Comparison of ENCODE assay signal across 8 cellular contexts in genomic region chr14:70707138-70708038, GRCh38.
DNase-seq lines count a peak whose midpoint lies in the region; ATAC-seq, FAIRE-seq and TF ChIP-seq lines count a peak whose summit lies in the region.

No MANE protein-coding gene starts in this region.

- no peaks in the 10 kb centered on the region for H4K20me1 ChIP-seq in GM12878 (ENCODE audit: control insufficient read depth, insufficient read depth)

- no peak for FAIRE-seq in GM12878 (lab: Jason Lieb, UNC)

- H3K4me2 ChIP-seq in GM12878 (ENCODE audit: control insufficient read depth, insufficient read depth) = peak overlapping the region; percentile 63

- DNase-seq in GM04504 (ENCODE audit: low read depth) (peak; percentile 32), HS-27A (ENCODE audit: low read depth) (peak; percentile 53), GM12878 (ENCODE audit: low read depth, low spot score) (peak; percentile 93), stromal cell of bone marrow (ENCODE audit: low read depth) (peak; percentile 59), epidermal melanocyte (ENCODE audit: insufficient read length, low spot score) (no peak), gastrocnemius medialis (no peak), C1 segment of cervical spinal cord (lab: John Stamatoyannopoulos, UW) (no peak)

- WGBS in GM12878 (ENCODE audit: insufficient coverage, insufficient replicate concordance, low lambda C conversion rate, missing lambda C conversion rate) = 53% methylated on average over 6 of the region's 6 CpGs

- H2AFZ ChIP-seq in GM12878 (ENCODE audit: control insufficient read depth, low read depth, low read length) = peak overlapping the region; percentile 75

- H3K9ac ChIP-seq in GM12878 (ENCODE audit: control insufficient read depth, insufficient read depth, low read length) = peak overlapping the region; percentile 29; the same call in 1 of the 2 replicates

- TF ChIP-seq POLR2A in GM12878 (IDR thresholded peaks at IDR 0.05; ENCODE audit: low read depth, low read length) (no peak), gastrocnemius medialis (IDR thresholded peaks at IDR 0.05) (no peak)

- RAD21 ChIA-PET in GM12878 (lab: Charles Lee; ENCODE audit: unreplicated experiment) = interaction anchor here (0.8 to 5.2 kb wide), 16 partner anchors 8 to 110 kb away, joined by 3 to 66 read pairs (median 5); partner anchors contain the start of gene TTC9

- POLR2A ChIA-PET in GM12878 (lab: Charles Lee) = interaction anchor here (0.6 to 2.5 kb wide), 12 partner anchors 9 to 102 kb away, joined by 3 to 11 read pairs (median 4); partner anchors contain the start of gene MAP3K9

- no peaks in the 10 kb centered on the region for H3K36me3 ChIP-seq in GM12878 (ENCODE audit: control insufficient read depth in 2 of 2, insufficient read depth in 2 of 2, low read length in 1 of 2)
- no peaks in the 10 kb centered on the region for H3K36me3 ChIP-seq in gastrocnemius medialis

- no peaks in the 10 kb centered on the region for H3K9me3 ChIP-seq in GM12878 (replicated peaks; ENCODE audit: control insufficient read depth, insufficient read depth, low read length)
- H3K9me3 ChIP-seq in gastrocnemius medialis = no peaks in the 10 kb centered on the region

- H3K27me3 ChIP-seq in GM12878 (replicated peaks in 1 of 2; ENCODE audit: control insufficient read depth in 2 of 2, insufficient read depth in 2 of 2, low read length in 1 of 2) (no peaks in the 10 kb centered on the region), gastrocnemius medialis (no peaks in the 10 kb centered on the region)

- in situ Hi-C loops in GM12878 (cut with MboI) (no loop called here), gastrocnemius medialis (cut with MboI; ENCODE audit: low sequenced_read_pairs in 4 of 4) (loop anchor here in 1 of 4 donors (25.0 kb wide), 1 partner anchor 895 kb away; no protein-coding TSS in a partner anchor)

- ATAC-seq in GM21381 (IDR thresholded peaks at IDR 0.05; ENCODE audit: unreplicated experiment) (peak; percentile 80), GM12878 (peak; percentile 97), gastrocnemius medialis (no peak)

- H3K4me1 ChIP-seq in GM12878 (ENCODE audit: control insufficient read depth, insufficient read depth, low read length) (peaks cover 20% of the 10 kb centered on the region), gastrocnemius medialis (no peaks in the 10 kb centered on the region)

- no peaks in the 10 kb centered on the region for H3K79me2 ChIP-seq in GM12878 (ENCODE audit: control insufficient read depth, insufficient read depth, low read length)

- H3K4me3 ChIP-seq in GM12878 (no peak overlapping the region), gastrocnemius medialis (no peak overlapping the region)

- SMC1A ChIA-PET in GM12878 (lab: Charles Lee; ENCODE audit: uncharacterized antibody, unreplicated experiment) = interaction anchor here (0.6 to 11.1 kb wide), 20 partner anchors 8 to 111 kb away, joined by 3 to 154 read pairs (median 5); partner anchors contain the start of genes MAP3K9 and TTC9

- TF ChIP-seq RAD21 in GM12878 (IDR thresholded peaks at IDR 0.05; ENCODE audit: insufficient read depth, low read depth, low read length) = 0 out of 2 replicates have a peak, but pooled peaks have one; percentile 2

- intact Hi-C loops in GM12878 (cut with micrococcal nuclease; ENCODE audit: unreplicated experiment) (loop anchor here (1.0 to 2.0 kb wide), 2 partner anchors 42 to 53 kb away; no protein-coding TSS in a partner anchor), gastrocnemius medialis (cut with DNase I; ENCODE audit: low total_unique reads) (no loop called here)

- peak overlapping the region; percentile 76 for H3K27ac ChIP-seq in GM12878 (ENCODE audit: control insufficient read depth, insufficient read depth)
- H3K27ac ChIP-seq in gastrocnemius medialis = no peak overlapping the region

- no TSS peak for BruUV-seq in GM12878 (replicated peaks; lab: Mats Ljungman, UMichigan)

- CTCF ChIA-PET in GM12878 (lab: Yijun Ruan, JAX) = interaction anchor here (0.7 to 3.1 kb wide), 13 partner anchors 23 to 110 kb away, joined by 3 to 19 read pairs (median 4); partner anchors contain the start of gene MAP3K9

- TF ChIP-seq CTCF in GM12878 (IDR thresholded peaks at IDR 0.05 in 2 of 3, conservative IDR thresholded peaks at IDR 0.05 in 1 of 3; ENCODE audit: control insufficient read depth in 2 of 3, extremely low read depth in 1 of 3, insufficient read depth in 1 of 3, low read depth in 3 of 3, low read length in 3 of 3) (no peak), gastrocnemius medialis (IDR thresholded peaks at IDR 0.05 in 4 of 5, conservative IDR thresholded peaks at IDR 0.05 in 1 of 5) (no peak)

- TF ChIP-seq EP300 in GM12878 (IDR thresholded peaks at IDR 0.05; ENCODE audit: borderline replicate concordance in 1 of 2, control insufficient read depth in 1 of 2, low read depth in 2 of 2, low read length in 2 of 2) = peak; percentile 37 to 50; a peak in 1 of 4 replicates

TF ChIP-seq in GM12878, 131 proteins besides CTCF, POLR2A, EP300 and RAD21 (continues in another document):
- TF ChIP-seq ZBED1 (IDR thresholded peaks at IDR 0.05; ENCODE audit: borderline replicate concordance) (peak; percentile 22; the same call in 1 of the 2 replicates), MEF2A (IDR thresholded peaks at IDR 0.05; ENCODE audit: insufficient read depth, low read depth, low read length) (peak; percentile 40; the same call in 1 of the 2 replicates), E2F8 (IDR thresholded peaks at IDR 0.05; ENCODE audit: low read depth, partially characterized antibody) (no peak), CEBPB (IDR thresholded peaks at IDR 0.05; ENCODE audit: borderline replicate concordance in 1 of 2, low read depth in 2 of 2, low read length in 2 of 2) (no peak), SREBF2 (IDR thresholded peaks at IDR 0.05; ENCODE audit: low read length) (no peak), HDAC2 (IDR thresholded peaks at IDR 0.05) (no peak), BRCA1 (IDR thresholded peaks at IDR 0.05; ENCODE audit: low read depth, low read length) (no peak), POU2F2 (IDR thresholded peaks at IDR 0.05; ENCODE audit: borderline replicate concordance, low read depth, low read length) (no peak), SMAD5 (IDR thresholded peaks at IDR 0.05; ENCODE audit: low read depth) (no peak), IRF4 (IDR thresholded peaks at IDR 0.05; ENCODE audit: low read depth, low read length) (peak; percentile 24)
- TF ChIP-seq, protein P1, sequence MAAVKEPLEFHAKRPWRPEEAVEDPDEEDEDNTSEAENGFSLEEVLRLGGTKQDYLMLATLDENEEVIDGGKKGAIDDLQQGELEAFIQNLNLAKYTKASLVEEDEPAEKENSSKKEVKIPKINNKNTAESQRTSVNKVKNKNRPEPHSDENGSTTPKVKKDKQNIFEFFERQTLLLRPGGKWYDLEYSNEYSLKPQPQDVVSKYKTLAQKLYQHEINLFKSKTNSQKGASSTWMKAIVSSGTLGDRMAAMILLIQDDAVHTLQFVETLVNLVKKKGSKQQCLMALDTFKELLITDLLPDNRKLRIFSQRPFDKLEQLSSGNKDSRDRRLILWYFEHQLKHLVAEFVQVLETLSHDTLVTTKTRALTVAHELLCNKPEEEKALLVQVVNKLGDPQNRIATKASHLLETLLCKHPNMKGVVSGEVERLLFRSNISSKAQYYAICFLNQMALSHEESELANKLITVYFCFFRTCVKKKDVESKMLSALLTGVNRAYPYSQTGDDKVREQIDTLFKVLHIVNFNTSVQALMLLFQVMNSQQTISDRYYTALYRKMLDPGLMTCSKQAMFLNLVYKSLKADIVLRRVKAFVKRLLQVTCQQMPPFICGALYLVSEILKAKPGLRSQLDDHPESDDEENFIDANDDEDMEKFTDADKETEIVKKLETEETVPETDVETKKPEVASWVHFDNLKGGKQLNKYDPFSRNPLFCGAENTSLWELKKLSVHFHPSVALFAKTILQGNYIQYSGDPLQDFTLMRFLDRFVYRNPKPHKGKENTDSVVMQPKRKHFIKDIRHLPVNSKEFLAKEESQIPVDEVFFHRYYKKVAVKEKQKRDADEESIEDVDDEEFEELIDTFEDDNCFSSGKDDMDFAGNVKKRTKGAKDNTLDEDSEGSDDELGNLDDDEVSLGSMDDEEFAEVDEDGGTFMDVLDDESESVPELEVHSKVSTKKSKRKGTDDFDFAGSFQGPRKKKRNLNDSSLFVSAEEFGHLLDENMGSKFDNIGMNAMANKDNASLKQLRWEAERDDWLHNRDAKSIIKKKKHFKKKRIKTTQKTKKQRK (IDR thresholded peaks at IDR 0.05; ENCODE audit: low read depth, low read length) = no peak
- TF ChIP-seq, protein P2, sequence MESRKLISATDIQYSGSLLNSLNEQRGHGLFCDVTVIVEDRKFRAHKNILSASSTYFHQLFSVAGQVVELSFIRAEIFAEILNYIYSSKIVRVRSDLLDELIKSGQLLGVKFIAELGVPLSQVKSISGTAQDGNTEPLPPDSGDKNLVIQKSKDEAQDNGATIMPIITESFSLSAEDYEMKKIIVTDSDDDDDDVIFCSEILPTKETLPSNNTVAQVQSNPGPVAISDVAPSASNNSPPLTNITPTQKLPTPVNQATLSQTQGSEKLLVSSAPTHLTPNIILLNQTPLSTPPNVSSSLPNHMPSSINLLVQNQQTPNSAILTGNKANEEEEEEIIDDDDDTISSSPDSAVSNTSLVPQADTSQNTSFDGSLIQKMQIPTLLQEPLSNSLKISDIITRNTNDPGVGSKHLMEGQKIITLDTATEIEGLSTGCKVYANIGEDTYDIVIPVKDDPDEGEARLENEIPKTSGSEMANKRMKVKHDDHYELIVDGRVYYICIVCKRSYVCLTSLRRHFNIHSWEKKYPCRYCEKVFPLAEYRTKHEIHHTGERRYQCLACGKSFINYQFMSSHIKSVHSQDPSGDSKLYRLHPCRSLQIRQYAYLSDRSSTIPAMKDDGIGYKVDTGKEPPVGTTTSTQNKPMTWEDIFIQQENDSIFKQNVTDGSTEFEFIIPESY (IDR thresholded peaks at IDR 0.05) = no peak

Comparison
In these comparisons a context has a peak if more than half of its experiments do, and no peak if none do; other contexts are left out.
1. DNase-seq: peak in GM04504 (single experiment), HS-27A (single experiment), GM12878 (single experiment) and stromal cell of bone marrow (single experiment); none in epidermal melanocyte (single experiment), gastrocnemius medialis (0 of 2) and C1 segment of cervical spinal cord (0 of 14).
2. ATAC-seq: peak in GM21381 (single experiment) and GM12878 (single experiment); none in gastrocnemius medialis (0 of 2).